In the genomic region with DNA sequence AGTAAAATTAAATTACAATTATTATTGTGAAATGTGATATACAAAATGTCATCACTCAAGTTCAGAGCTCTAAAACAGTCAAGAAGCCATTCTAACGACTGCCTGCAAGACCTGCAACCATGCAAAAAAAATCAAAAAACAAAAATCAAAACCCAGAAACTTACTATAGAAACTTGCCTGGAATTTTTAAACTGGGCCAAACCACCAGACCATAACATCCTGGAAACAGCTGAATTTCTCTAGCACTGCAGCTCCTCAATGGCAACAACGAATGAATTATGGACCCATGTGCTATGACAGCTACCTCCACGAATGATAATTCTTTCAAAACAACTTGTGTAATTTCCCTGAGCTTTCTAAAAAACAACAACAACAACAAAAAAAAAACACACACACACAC, we compare ENCODE assay signal across 27 cellular contexts.
A peak's percentile ranks its signal among the peaks of the same experiment; 100 is the strongest.
DNase-seq lines count a peak whose midpoint lies in the region; ATAC-seq and TF ChIP-seq lines count a peak whose summit lies in the region.
"Had no signal": no experiment of that assay in that cellular context is flagged by ENCODE, and none has a peak within 500 bp of the region (broad histone marks: within the 10 kb centered on the region; RNA-seq: fewer than 3 reads in every experiment).

No MANE protein-coding gene starts in this region.

- DNase-seq in GM23248: peak; percentile 12
- DNase-seq in astrocyte of the spinal cord (ENCODE audit: low read depth, low spot score): peak; percentile 53
- peak; percentile 15 for DNase-seq in kidney glomerular epithelial cell (lab: John Stamatoyannopoulos, UW)
- no peak for DNase-seq in thyroid gland
- DNase-seq in anterior cingulate cortex (lab: John Stamatoyannopoulos, UW): no peak
- DNase-seq in GM13977 (ENCODE audit: low spot score): no peak
- DNase-seq: ACHN; activated CD4-positive, alpha-beta memory T cell treated with anti-CD3 and anti-CD28 coated beads for 36 hours; activated CD8-positive, alpha-beta memory T cell treated with anti-CD3 and anti-CD28 coated beads, Interleukin-2, amount 50 U/mL, for 48 hours; body of pancreas; C1 segment of cervical spinal cord; COR-L47; DMS79 treated with DMSO at 0.1 percent for 48 hours; gastrocnemius medialis; immature natural killer cell; Karpas-422; left ventricle myocardium superior; naive thymus-derived CD4-positive, alpha-beta T cell; NCI-H146; NCI-H2107; small intestine; stimulated activated CD4-positive, alpha-beta T cell treated with anti-CD3 and anti-CD28 coated beads, Interleukin-2, amount 100 ng/mL, for 24 hours had no signal

- H3K27ac ChIP-seq in GM23248 (no peak overlapping the region), thyroid gland (peak overlapping the region; percentile 10 to 70 (median 37))
- H3K27ac ChIP-seq: body of pancreas, gastrocnemius medialis, HL-60, RWPE1, tibial nerve had no signal

- intact Hi-C loops in thyroid gland (cut with DNase I): no loop called here

- 0 out of 2 replicates have a peak, but pooled peaks cover 7% of the 10 kb centered on the region for H3F3A ChIP-seq in GM23248 (ENCODE audit: insufficient read depth)

- H3K27me3 ChIP-seq in GM23248 (replicated peaks; ENCODE audit: insufficient read depth) (no peaks in the 10 kb centered on the region), thyroid gland (no peaks in the 10 kb centered on the region)
- H3K27me3 ChIP-seq: body of pancreas, gastrocnemius medialis, tibial nerve had no signal

- H3K9me2 ChIP-seq in GM23248 (ENCODE audit: insufficient read depth): no peaks in the 10 kb centered on the region

- TF ChIP-seq CTCF in astrocyte of the spinal cord (IDR thresholded peaks at IDR 0.05; ENCODE audit: low read depth, low read length) (no peak), thyroid gland (IDR thresholded peaks at IDR 0.05) (no peak), GM13977 (IDR thresholded peaks at IDR 0.05; ENCODE audit: extremely low read depth, insufficient read depth, missing control alignments) (no peak)

- no peaks in the 10 kb centered on the region for H4K20me1 ChIP-seq in GM23248 (ENCODE audit: insufficient read depth)

- H2AFZ ChIP-seq in GM23248: no peak overlapping the region

- H3K9me3 ChIP-seq in GM23248 (ENCODE audit: low read depth): no peaks in the 10 kb centered on the region
- H3K9me3 ChIP-seq in thyroid gland: no peaks in the 10 kb centered on the region
- H3K9me3 ChIP-seq: body of pancreas, gastrocnemius medialis, tibial nerve had no signal

- in situ Hi-C loops in GM23248 (cut with MboI): no loop called here
- in situ Hi-C loops in astrocyte of the spinal cord (cut with HindIII; ENCODE audit: low sequenced_read_pairs): no loop called here
- in situ Hi-C loops in GM13977 (cut with MboI; ENCODE audit: low pct_unique_long_range_greater_than_20kb, low sequenced_read_pairs, unreplicated experiment): no loop called here

- no peak for ATAC-seq in HG02870 (IDR thresholded peaks at IDR 0.05; ENCODE audit: unreplicated experiment)
- ATAC-seq: activated CD4-positive, CD25-positive, alpha-beta regulatory T cell treated with anti-CD3 and anti-CD28 coated beads, Interleukin-2, amount 50 U/mL, for 24 hours; body of pancreas; gastrocnemius medialis; naive thymus-derived CD4-positive, alpha-beta T cell had no signal

- no peak overlapping the region for H3K4me2 ChIP-seq in GM23248 (ENCODE audit: unreplicated experiment)

- H3K79me2 ChIP-seq in GM23248 (ENCODE audit: insufficient read depth): no peaks in the 10 kb centered on the region

- no peak overlapping the region for H3K9ac ChIP-seq in GM23248

- H3K36me3 ChIP-seq in GM23248 (ENCODE audit: low read depth) (no peaks in the 10 kb centered on the region), thyroid gland (no peaks in the 10 kb centered on the region)
- H3K36me3 ChIP-seq: gastrocnemius medialis, tibial nerve had no signal

- WGBS in GM23248 (ENCODE audit: low coverage in 1 of 2, low lambda C conversion rate in 2 of 2, missing lambda C conversion rate in 2 of 2), 2 experiments: 23 to 27% methylated on average over 3 of the region's 3 CpGs
- 25 to 35% methylated on average over 3 of the region's 3 CpGs for WGBS in thyroid gland, 2 donors

- no peak for TF ChIP-seq POLR2A in thyroid gland (IDR thresholded peaks at IDR 0.05)

- H3K4me1 ChIP-seq in GM23248 (ENCODE audit: insufficient read depth) (peaks cover 20% of the 10 kb centered on the region), thyroid gland (peaks cover 26 to 35% of the 10 kb centered on the region in 2 donors)
- H3K4me1 ChIP-seq: body of pancreas, gastrocnemius medialis had no signal

- no peak overlapping the region for H3K4me3 ChIP-seq in GM23248
- H3K4me3 ChIP-seq in astrocyte of the spinal cord (ENCODE audit: low read depth, low read length): no peak overlapping the region
- no peak overlapping the region for H3K4me3 ChIP-seq in thyroid gland (replicated peaks in 1 of 3)
- H3K4me3 ChIP-seq: body of pancreas, gastrocnemius medialis, tibial nerve had no signal

Comparison
In these comparisons a context has a peak if more than half of its experiments do, and no peak if none do; other contexts are left out.
1. DNase-seq: peak in GM23248 (single experiment), astrocyte of the spinal cord (single experiment) and kidney glomerular epithelial cell (single experiment); none in thyroid gland (0 of 2), anterior cingulate cortex (0 of 58) and GM13977 (single experiment).